Comparison of ENCODE assay signal across 9 cellular contexts in the genomic region with DNA sequence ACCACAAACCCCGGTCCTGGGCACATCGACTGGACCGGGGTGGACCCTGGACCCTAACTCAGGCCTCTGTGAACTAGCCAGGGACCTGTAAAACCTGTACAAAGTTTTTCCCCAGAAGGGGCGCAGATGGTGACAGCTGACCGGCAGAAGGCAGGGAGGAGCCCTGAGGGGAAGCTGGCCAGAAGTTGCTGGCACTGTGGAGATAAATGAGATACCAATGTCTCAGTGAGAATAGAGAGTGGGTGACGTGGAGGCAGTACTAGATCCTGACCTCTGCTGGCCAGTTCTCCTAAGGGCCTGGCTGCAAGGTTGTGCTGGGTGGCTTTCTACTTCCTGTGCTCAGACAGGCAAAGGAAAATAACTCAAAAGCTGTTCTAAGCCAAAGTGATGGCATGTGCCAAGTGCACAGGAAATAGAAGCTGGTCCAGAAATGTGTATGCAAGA. TPM values are rescaled to one million over a fixed set of nuclear protein-coding genes. Genes with fewer than 3 reads are reported as not detected.
DNase-seq lines count a peak whose midpoint lies in the region; ATAC-seq and TF ChIP-seq lines count a peak whose summit lies in the region.
"Had no signal": no experiment of that assay in that cellular context is flagged by ENCODE, and none has a peak within 500 bp of the region (broad histone marks: within the 10 kb centered on the region; RNA-seq: fewer than 3 reads in every experiment).

No MANE protein-coding gene starts in this region.

- intact Hi-C loops in activated naive CD4-positive, alpha-beta T cell treated with anti-CD3 and anti-CD28 coated beads for 36 hours (cut with micrococcal nuclease): loop anchor here (1.0 to 5.0 kb wide), 3 partner anchors 60 to 574 kb away; no protein-coding TSS in a partner anchor

- H3K4me1 Mint-ChIP-seq in activated naive CD4-positive, alpha-beta T cell treated with anti-CD3 and anti-CD28 coated beads for 36 hours (ENCODE audit: low read depth): peaks cover 48% of the 10 kb centered on the region
- peaks cover 54% of the 10 kb centered on the region for H3K4me1 Mint-ChIP-seq in stimulated activated naive CD8-positive, alpha-beta T cell treated with anti-CD3 and anti-CD28 coated beads, Interleukin-15, amount 100 ng/mL, for 72 hours

- H3K27me3 Mint-ChIP-seq in activated naive CD4-positive, alpha-beta T cell treated with anti-CD3 and anti-CD28 coated beads for 36 hours (ENCODE audit: low read depth): no peaks in the 10 kb centered on the region
- no peaks in the 10 kb centered on the region for H3K27me3 Mint-ChIP-seq in stimulated activated naive CD8-positive, alpha-beta T cell treated with anti-CD3 and anti-CD28 coated beads, Interleukin-15, amount 100 ng/mL, for 72 hours
- H3K27me3 Mint-ChIP-seq: activated naive CD4-positive, alpha-beta T cell treated with anti-CD3 and anti-CD28 coated beads, Interleukin-2, amount 50 U/mL, for 24 hours had no signal

- peak; percentile 52 for TF ChIP-seq CTCF in foreskin fibroblast (IDR thresholded peaks at IDR 0.05; ENCODE audit: low read depth, low read length)

- H3K36me3 Mint-ChIP-seq in activated naive CD4-positive, alpha-beta T cell treated with anti-CD3 and anti-CD28 coated beads for 36 hours (ENCODE audit: low read depth): no peaks in the 10 kb centered on the region
- H3K36me3 Mint-ChIP-seq: activated naive CD4-positive, alpha-beta T cell treated with anti-CD3 and anti-CD28 coated beads, Interleukin-2, amount 50 U/mL, for 24 hours had no signal

- H3K27ac Mint-ChIP-seq in activated naive CD4-positive, alpha-beta T cell treated with anti-CD3 and anti-CD28 coated beads for 36 hours: peak overlapping the region; percentile 37
- H3K27ac Mint-ChIP-seq in stimulated activated naive CD8-positive, alpha-beta T cell treated with anti-CD3 and anti-CD28 coated beads, Interleukin-15, amount 100 ng/mL, for 72 hours: peak overlapping the region in 1 of 2 donors; percentile 52

- no peak overlapping the region for H3K4me3 ChIP-seq in foreskin fibroblast (ENCODE audit: low read depth in 1 of 2, low read length in 2 of 2)

- H3K9me3 Mint-ChIP-seq in activated naive CD4-positive, alpha-beta T cell treated with anti-CD3 and anti-CD28 coated beads for 36 hours: no peaks in the 10 kb centered on the region
- no peaks in the 10 kb centered on the region for H3K9me3 Mint-ChIP-seq in stimulated activated naive CD8-positive, alpha-beta T cell treated with anti-CD3 and anti-CD28 coated beads, Interleukin-15, amount 100 ng/mL, for 72 hours
- H3K9me3 Mint-ChIP-seq: activated naive CD4-positive, alpha-beta T cell treated with anti-CD3 and anti-CD28 coated beads, Interleukin-2, amount 50 U/mL, for 24 hours had no signal

- ATAC-seq in HG03439 (IDR thresholded peaks at IDR 0.05; ENCODE audit: unreplicated experiment): peak; percentile 70
- peak; percentile 76 for ATAC-seq in stimulated activated naive CD8-positive, alpha-beta T cell treated with anti-CD3 and anti-CD28 coated beads, Interleukin-15, amount 100 ng/mL, for 72 hours

- no peak overlapping the region for H3K4me3 Mint-ChIP-seq in activated naive CD4-positive, alpha-beta T cell treated with anti-CD3 and anti-CD28 coated beads for 36 hours
- H3K4me3 Mint-ChIP-seq in stimulated activated naive CD8-positive, alpha-beta T cell treated with anti-CD3 and anti-CD28 coated beads, Interleukin-15, amount 100 ng/mL, for 72 hours: peak overlapping the region in 1 of 2 donors; percentile 24
- H3K4me3 Mint-ChIP-seq: activated naive CD4-positive, alpha-beta T cell treated with anti-CD3 and anti-CD28 coated beads, Interleukin-2, amount 50 U/mL, for 24 hours had no signal

- CTCF ChIA-PET in activated naive CD4-positive, alpha-beta T cell treated with anti-CD3 and anti-CD28 coated beads for 36 hours (lab: Charles Lee): interaction anchor here (0.6 to 24.3 kb wide), 40 partner anchors 8 to 1256 kb away, joined by 3 to 916 read pairs (median 6); no protein-coding TSS in a partner anchor

- peak; percentile 58 for DNase-seq in activated naive CD4-positive, alpha-beta T cell treated with anti-CD3 and anti-CD28 coated beads for 36 hours
- DNase-seq in activated naive CD4-positive, alpha-beta T cell treated with Interleukin-2 at 50 U/mL for 16 hours: no peak
- DNase-seq in SW480 (ENCODE audit: low spot score): peak; percentile 56
- DNase-seq in foreskin fibroblast: peak; percentile 23 to 77
- DNase-seq in stimulated activated naive CD8-positive, alpha-beta T cell treated with anti-CD3 and anti-CD28 coated beads, Interleukin-15, amount 100 ng/mL, for 72 hours: peak in 1 of 2 donors; percentile 53
- DNase-seq in NCI-H2196 (lab: John Stamatoyannopoulos, UW; ENCODE audit: unreplicated experiment): no peak
- DNase-seq in NCI-H1105 treated with DMSO at 0.1 percent for 48 hours (lab: John Stamatoyannopoulos, UW): no peak

RNA-seq across cellular contexts. Expression of gene TSPAN14, which starts 10.6 kb away (rescaled TPM):
- total RNA-seq in activated naive CD4-positive, alpha-beta T cell treated with anti-CD3 and anti-CD28 coated beads for 36 hours: 10 to 100 TPM; 33.5 to 35.5 TPM

RNA-seq across cellular contexts. Expression of gene PRXL2A, which starts 35.2 kb away (rescaled TPM):
- 10 to 100 TPM; 17.6 to 17.7 TPM for total RNA-seq in activated naive CD4-positive, alpha-beta T cell treated with anti-CD3 and anti-CD28 coated beads for 36 hours

Comparison
In these comparisons a context has a peak if more than half of its experiments do, and no peak if none do; other contexts are left out.
1. DNase-seq: peak in activated naive CD4-positive, alpha-beta T cell treated with anti-CD3 and anti-CD28 coated beads for 36 hours (single experiment), SW480 (single experiment) and foreskin fibroblast (2 of 2); none in activated naive CD4-positive, alpha-beta T cell treated with Interleukin-2 at 50 U/mL for 16 hours (single experiment), NCI-H2196 (single experiment) and NCI-H1105 treated with DMSO at 0.1 percent for 48 hours (single experiment).